9 cellular contexts compared by ENCODE assay signal in genomic region chr3:46406440-46406785, GRCh38. TPM values are rescaled to one million over a fixed set of nuclear protein-coding genes. Genes with fewer than 3 reads are reported as not detected.
DNase-seq lines count a peak whose midpoint lies in the region; ATAC-seq and TF ChIP-seq lines count a peak whose summit lies in the region.
"Had no signal": no experiment of that assay in that cellular context is flagged by ENCODE, and none has a peak within 500 bp of the region (broad histone marks: within the 10 kb centered on the region; RNA-seq: fewer than 3 reads in every experiment).

No MANE protein-coding gene starts in this region.

- ATAC-seq in activated T-cell treated with anti-CD3 and anti-CD28 coated beads, Interleukin-2, amount 50 U/mL, for 72 hours (replicated peaks in 1 of 2), result no peak
- no peak for ATAC-seq in HG03135 (IDR thresholded peaks at IDR 0.05; ENCODE audit: unreplicated experiment)

- no peaks in the 10 kb centered on the region for H3K9me3 ChIP-seq in muscle layer of duodenum (ENCODE audit: control insufficient read depth in 1 of 2, low read length in 2 of 2)
- H3K9me3 ChIP-seq in thyroid gland, result no peaks in the 10 kb centered on the region

- TF ChIP-seq POLR2A in thyroid gland (IDR thresholded peaks at IDR 0.05), result no peak

- no peak for TF ChIP-seq CTCF in thyroid gland (IDR thresholded peaks at IDR 0.05)

- peaks cover 41% of the 10 kb centered on the region for H3K4me1 Mint-ChIP-seq in activated T-cell treated with anti-CD3 and anti-CD28 coated beads, Interleukin-2, amount 50 U/mL, for 72 hours (ENCODE audit: low read depth)

- H3K36me3 Mint-ChIP-seq in activated T-cell treated with anti-CD3 and anti-CD28 coated beads, Interleukin-2, amount 50 U/mL, for 72 hours (ENCODE audit: insufficient read depth in 2 of 2), result no peaks in the 10 kb centered on the region
- H3K36me3 Mint-ChIP-seq: brain had no signal

- peaks cover 8% of the 10 kb centered on the region for H3K27me3 Mint-ChIP-seq in activated T-cell treated with anti-CD3 and anti-CD28 coated beads, Interleukin-2, amount 50 U/mL, for 72 hours (ENCODE audit: low read depth)

- H3K4me1 ChIP-seq in muscle layer of duodenum (ENCODE audit: control insufficient read depth in 1 of 2, insufficient read depth in 2 of 2, low read length in 2 of 2) (peaks cover 0 to 8% of the 10 kb centered on the region in 2 donors), thyroid gland (peaks cover 15 to 26% of the 10 kb centered on the region in 2 donors)

- no peak for DNase-seq in activated T-cell treated with anti-CD3 and anti-CD28 coated beads, Interleukin-2, amount 50 U/mL, for 72 hours
- no peak for DNase-seq in activated T-cell treated with anti-CD3 and anti-CD28 coated beads, Interleukin-2, amount 50 U/mL, for 48 hours
- DNase-seq in thyroid gland, result peak in 1 of 2 donors; percentile 7
- DNase-seq in SW 1271 (lab: John Stamatoyannopoulos, UW), result no peak
- DNase-seq in NCI-H345 (lab: John Stamatoyannopoulos, UW), result no peak

- H3K4me3 ChIP-seq in muscle layer of duodenum (ENCODE audit: low read depth in 1 of 2, low read length in 2 of 2), result no peak overlapping the region
- H3K4me3 ChIP-seq in thyroid gland (replicated peaks in 1 of 3), result no peak overlapping the region

- H3K27ac ChIP-seq in adipose tissue (ENCODE audit: low read depth, low read length) (peak overlapping the region; percentile 49), muscle layer of duodenum (ENCODE audit: low read length) (peak overlapping the region; percentile 90), thyroid gland (peak overlapping the region in 2 of 3 donors; percentile 38 to 67)

- intact Hi-C loops in thyroid gland (cut with DNase I), result no loop called here

- no peaks in the 10 kb centered on the region for H3K36me3 ChIP-seq in muscle layer of duodenum (ENCODE audit: control insufficient read depth in 1 of 2, insufficient read depth in 2 of 2, low read length in 2 of 2)
- H3K36me3 ChIP-seq in thyroid gland, result no peaks in the 10 kb centered on the region

- H3K27ac Mint-ChIP-seq in activated T-cell treated with anti-CD3 and anti-CD28 coated beads, Interleukin-2, amount 50 U/mL, for 72 hours, result peak overlapping the region; percentile 90

- peak overlapping the region; percentile 83 to 88 for H3K4me3 Mint-ChIP-seq in activated T-cell treated with anti-CD3 and anti-CD28 coated beads, Interleukin-2, amount 50 U/mL, for 72 hours

- no peaks in the 10 kb centered on the region for H3K27me3 ChIP-seq in muscle layer of duodenum (ENCODE audit: low read depth, low read length)
- H3K27me3 ChIP-seq in thyroid gland, result no peaks in the 10 kb centered on the region

- 59 to 87% (median 66%) methylated on average over 4 of the region's 4 CpGs for WGBS in adipose tissue, 3 donors
- WGBS in thyroid gland, 2 donors, result 77 to 84% methylated on average over 4 of the region's 4 CpGs

- no peaks in the 10 kb centered on the region for H3K9me3 Mint-ChIP-seq in activated T-cell treated with anti-CD3 and anti-CD28 coated beads, Interleukin-2, amount 50 U/mL, for 72 hours

RNA-seq across cellular contexts. Expression of gene CCRL2, which starts 0.6 kb away (rescaled TPM):
- 1 to 10 TPM; 2.5 to 3.2 TPM for total RNA-seq in activated T-cell treated with anti-CD3 and anti-CD28 coated beads, Interleukin-2, amount 50 U/mL, for 72 hours
- polyA plus RNA-seq in adipose tissue, result 1 to 10 TPM in 2 of 3 donors, under 1 TPM in 1; 0.67 to 5.5 (median 2.0) TPM
- total RNA-seq in thyroid gland, result 1 to 10 TPM in 1 of 4 donors, under 1 TPM in 3; 0.33 to 1.5 (median 0.81) TPM

RNA-seq across cellular contexts. Expression of gene CCR5, which starts 35.7 kb away (rescaled TPM):
- total RNA-seq in activated T-cell treated with anti-CD3 and anti-CD28 coated beads, Interleukin-2, amount 50 U/mL, for 72 hours, result 1 to 10 TPM in 1 of 2 donors, under 1 TPM in 1; 0.29 to 1.4 TPM
- 1 to 10 TPM in 1 of 3 donors, under 1 TPM in 2; 0.22 to 1.1 (median 0.90) TPM for polyA plus RNA-seq in adipose tissue
- total RNA-seq in thyroid gland, result under 1 TPM in 3 of 4 donors, not detected in 1; 0.40 to 0.56 (median 0.49) TPM

RNA-seq across cellular contexts. Expression of gene CCR2, which starts 52.5 kb away (rescaled TPM):
- total RNA-seq in activated T-cell treated with anti-CD3 and anti-CD28 coated beads, Interleukin-2, amount 50 U/mL, for 72 hours, result under 1 TPM in 1 of 2 donors, not detected in 1; 0.46 TPM
- polyA plus RNA-seq in adipose tissue, result 1 to 10 TPM in 1 of 3 donors, under 1 TPM in 2; 0.11 to 2.2 (median 0.32) TPM
- total RNA-seq in thyroid gland, result 1 to 10 TPM in 3 of 4 donors, under 1 TPM in 1; 0.89 to 4.4 (median 1.8) TPM

RNA-seq across cellular contexts. Expression of gene LTF, which starts 58.3 kb away (rescaled TPM):
- total RNA-seq in activated T-cell treated with anti-CD3 and anti-CD28 coated beads, Interleukin-2, amount 50 U/mL, for 72 hours, result not detected
- polyA plus RNA-seq in adipose tissue, result 10 to 100 TPM in 1 of 3 donors, 1 to 10 TPM in 2; 5.6 to 13.4 (median 9.1) TPM
- total RNA-seq in thyroid gland, result 10 to 100 TPM in 3 of 4 donors, 1 to 10 TPM in 1; 6.3 to 48.6 (median 32.5) TPM
